Comparison of ENCODE assay signal across 8 cellular contexts in the genomic region with DNA sequence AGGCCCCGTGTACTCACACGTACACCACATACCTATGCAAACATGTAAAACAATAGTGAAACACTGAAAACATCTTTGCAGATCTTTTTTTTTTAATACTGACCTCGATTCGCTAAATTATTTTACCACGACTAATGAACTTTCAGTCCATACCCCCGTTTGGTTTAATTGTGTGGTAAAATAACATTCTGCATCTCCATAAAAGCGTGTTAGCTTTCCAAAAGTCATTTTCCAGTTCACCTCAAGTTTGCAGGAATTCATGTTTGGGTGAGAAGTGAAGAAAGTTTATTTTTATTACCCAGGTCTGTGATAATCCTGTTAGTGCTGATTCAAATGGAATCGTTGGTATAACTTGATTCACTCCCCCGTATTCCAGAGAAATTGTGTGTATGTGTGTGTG. TPM values are rescaled to one million over a fixed set of nuclear protein-coding genes. Genes with fewer than 3 reads are reported as not detected.
DNase-seq lines count a peak whose midpoint lies in the region; ATAC-seq and TF ChIP-seq lines count a peak whose summit lies in the region.

No MANE protein-coding gene starts in this region.

- no peaks in the 10 kb centered on the region for H3K9me3 ChIP-seq in BLaER1 treated with 17β-estradiol and CSF1 and Interleukin-3, amounts not matched to agents 10 nM and 100 nM (replicated peaks in 1 of 11)
- H3K9me3 ChIP-seq in endocrine pancreas (ENCODE audit: control insufficient read depth, low read length): no peaks in the 10 kb centered on the region

- H4K20me1 ChIP-seq in BLaER1 treated with 17β-estradiol and CSF1 and Interleukin-3, amounts not matched to agents 10 nM and 100 nM: peaks cover 0 to 33% (median 10%) of the 10 kb centered on the region in 11 experiments; a peak in 10 of 22 replicates

- peak overlapping the region; percentile 75 to 92 (median 87) for H3K4me2 ChIP-seq in BLaER1 treated with 17β-estradiol and CSF1 and Interleukin-3, amounts not matched to agents 10 nM and 100 nM

- H3K4me3 Mint-ChIP-seq in natural killer cell: peak overlapping the region; percentile 98

- DNase-seq in NCI-H69 (lab: John Stamatoyannopoulos, UW): peak; percentile 29
- no peak for DNase-seq in natural killer cell
- no peak for DNase-seq in iPS-NIHi7 (ENCODE audit: extremely low spot score)
- no peak for DNase-seq in NCI-H187 treated with DMSO at 0.1 percent for 48 hours (lab: John Stamatoyannopoulos, UW)
- no peak for DNase-seq in putamen (ENCODE audit: low spot score)
- DNase-seq in NCI-H524 treated with DMSO at 0.1 percent for 48 hours (lab: John Stamatoyannopoulos, UW): no peak

- H3K4me1 ChIP-seq in BLaER1 treated with 17β-estradiol and CSF1 and Interleukin-3, amounts not matched to agents 10 nM and 100 nM: peaks cover 18 to 38% (median 22%) of the 10 kb centered on the region in 10 experiments
- peaks cover 15% of the 10 kb centered on the region for H3K4me1 ChIP-seq in endocrine pancreas (ENCODE audit: control insufficient read depth, insufficient read depth, low read length)

- H3K27me3 ChIP-seq in BLaER1 treated with 17β-estradiol and CSF1 and Interleukin-3, amounts not matched to agents 10 nM and 100 nM: no peaks in the 10 kb centered on the region
- H3K27me3 ChIP-seq in endocrine pancreas (ENCODE audit: control insufficient read depth, insufficient read depth, low read length): no peaks in the 10 kb centered on the region

- no peaks in the 10 kb centered on the region for H3K9me3 Mint-ChIP-seq in natural killer cell

- peak overlapping the region; percentile 73 to 85 (median 81) for H3K9ac ChIP-seq in BLaER1 treated with 17β-estradiol and CSF1 and Interleukin-3, amounts not matched to agents 10 nM and 100 nM
- peak overlapping the region; percentile 17 for H3K9ac ChIP-seq in endocrine pancreas (ENCODE audit: control insufficient read depth, insufficient read depth, low read length)

- H3K4me3 ChIP-seq in BLaER1 treated with 17β-estradiol and CSF1 and Interleukin-3, amounts not matched to agents 10 nM and 100 nM: peak overlapping the region; percentile 71 to 83 (median 79)
- peak overlapping the region; percentile 99 for H3K4me3 ChIP-seq in endocrine pancreas (ENCODE audit: control insufficient read depth, insufficient read depth, low read length)

- H3K27ac Mint-ChIP-seq in natural killer cell: peak overlapping the region; percentile 92 to 94

- TF ChIP-seq CTCF in natural killer cell (IDR thresholded peaks at IDR 0.05): no peak

- peaks cover 0 to 25% (median 10%) of the 10 kb centered on the region in 11 experiments; a peak in 16 of 22 replicates for H3K36me3 ChIP-seq in BLaER1 treated with 17β-estradiol and CSF1 and Interleukin-3, amounts not matched to agents 10 nM and 100 nM
- no peaks in the 10 kb centered on the region for H3K36me3 ChIP-seq in endocrine pancreas (ENCODE audit: control insufficient read depth, insufficient read depth, low read length)

- peaks cover 35 to 44% of the 10 kb centered on the region in 2 donors for H3K4me1 Mint-ChIP-seq in natural killer cell

- peak overlapping the region in 10 of 11 experiments; percentile 61 to 80 (median 71); a peak in 21 of 22 replicates for H3K27ac ChIP-seq in BLaER1 treated with 17β-estradiol and CSF1 and Interleukin-3, amounts not matched to agents 10 nM and 100 nM

- no peak for ATAC-seq in natural killer cell

- intact Hi-C loops in natural killer cell (cut with micrococcal nuclease): loop anchor here (1.0 to 10.0 kb wide), 3 partner anchors 69 to 292 kb away; a partner anchor contains a TSS

- H3K36me3 Mint-ChIP-seq in natural killer cell: no peaks in the 10 kb centered on the region

- H3K27me3 Mint-ChIP-seq in natural killer cell (ENCODE audit: low read depth in 2 of 2): no peaks in the 10 kb centered on the region

RNA-seq across cellular contexts. Expression of a gene that starts 0.7 kb away (rescaled TPM):
- 1 to 10 TPM; 2.8 to 5.8 (median 3.5) TPM for total RNA-seq in natural killer cell

RNA-seq across cellular contexts. Expression of a gene that starts 0.8 kb away (rescaled TPM):
- total RNA-seq in natural killer cell: 10 to 100 TPM; 67.5 to 94.1 (median 71.1) TPM
